In the genomic region with DNA sequence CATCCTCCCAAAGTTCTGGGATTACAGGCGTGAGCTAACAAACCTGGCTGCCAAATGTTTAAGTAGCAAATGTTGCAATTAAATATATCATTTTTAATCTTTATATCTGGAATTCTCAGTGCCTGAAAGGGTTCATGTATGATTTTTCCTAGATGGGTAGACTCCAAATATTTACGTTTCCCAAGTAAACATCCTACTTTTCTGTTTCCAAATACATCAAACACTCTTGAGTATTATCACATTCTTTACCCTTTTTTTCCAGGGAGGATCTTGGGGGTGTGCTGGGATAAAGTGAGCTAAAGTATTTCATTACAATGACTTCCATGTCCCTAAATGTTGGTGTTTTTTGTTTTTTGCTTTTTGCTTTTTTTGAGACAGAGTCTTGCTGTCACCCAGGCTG, we compare ENCODE assay signal across 1 cellular context.
TF ChIP-seq lines count a peak whose summit lies in the region.

No MANE protein-coding gene starts in this region.

TF ChIP-seq in HepG2, 621 proteins besides CTCF, POLR2A, EP300 and RAD21 (continues in another document):
- TF ChIP-seq RARA (CRISPR knock-in tag; IDR thresholded peaks at IDR 0.05) (peak; percentile 86), ZNF10 (CRISPR knock-in tag; IDR thresholded peaks at IDR 0.05; ENCODE audit: borderline replicate concordance, low read depth) (no peak), ZNF616 (CRISPR knock-in tag; IDR thresholded peaks at IDR 0.05; ENCODE audit: low read depth) (no peak), ZNF652 (CRISPR knock-in tag; IDR thresholded peaks at IDR 0.05; ENCODE audit: borderline replicate concordance, low read depth) (peak; percentile 24; the same call in 1 of the 2 replicates), MED13 (CRISPR knock-in tag; IDR thresholded peaks at IDR 0.05) (no peak), ZNF251 (CRISPR knock-in tag; IDR thresholded peaks at IDR 0.05) (no peak), RBM22 (optimal IDR thresholded peaks at IDR 0.05; ENCODE audit: low read length) (no peak), HDAC6 (IDR thresholded peaks at IDR 0.05; ENCODE audit: low read depth, low read length) (no peak), BCL6 (CRISPR knock-in tag; IDR thresholded peaks at IDR 0.05) (peak; percentile 99), FOSL1 (CRISPR knock-in tag; IDR thresholded peaks at IDR 0.05; ENCODE audit: borderline replicate concordance) (no peak), ARID2 (CRISPR knock-in tag; IDR thresholded peaks at IDR 0.05; ENCODE audit: borderline replicate concordance) (no peak), MED1 (CRISPR knock-in tag; IDR thresholded peaks at IDR 0.05) (no peak), ZNF263 (CRISPR knock-in tag; IDR thresholded peaks at IDR 0.05) (no peak), ZBTB7B (CRISPR knock-in tag; IDR thresholded peaks at IDR 0.05) (no peak), HNRNPLL (IDR thresholded peaks at IDR 0.05; ENCODE audit: low read depth, low read length, poor library complexity, severe bottlenecking) (no peak), KDM5B (CRISPR knock-in tag; IDR thresholded peaks at IDR 0.05; ENCODE audit: borderline replicate concordance) (no peak), HMG20A (CRISPR knock-in tag; IDR thresholded peaks at IDR 0.05; ENCODE audit: borderline replicate concordance) (peak; percentile 59; the same call in 1 of the 2 replicates), FOXK1 (CRISPR knock-in tag; IDR thresholded peaks at IDR 0.05; ENCODE audit: borderline replicate concordance, low read depth) (peak; percentile 35; the same call in 1 of the 2 replicates), FOXA1 (IDR thresholded peaks at IDR 0.05) (no peak), FOXA1 (CRISPR knock-in tag; IDR thresholded peaks at IDR 0.05) (peak; percentile 62; the same call in 1 of the 2 replicates), ZNF598 (CRISPR knock-in tag; IDR thresholded peaks at IDR 0.05; ENCODE audit: borderline replicate concordance) (no peak), NCOR1 (IDR thresholded peaks at IDR 0.05; ENCODE audit: borderline replicate concordance, low read length) (peak; percentile 42; the same call in 1 of the 2 replicates), ZNF136 (CRISPR knock-in tag; IDR thresholded peaks at IDR 0.05; ENCODE audit: low read depth) (no peak), NR2F1 (CRISPR knock-in tag; IDR thresholded peaks at IDR 0.05) (no peak), GATAD2A (CRISPR knock-in tag; IDR thresholded peaks at IDR 0.05) (peak; percentile 55; the same call in 1 of the 2 replicates), SKI (IDR thresholded peaks at IDR 0.05; ENCODE audit: partially characterized antibody) (peak; percentile 44), TCF7 (IDR thresholded peaks at IDR 0.05; ENCODE audit: low read depth) (peak; percentile 23; the same call in 1 of the 2 replicates), BRD4 (CRISPR knock-in tag; IDR thresholded peaks at IDR 0.05) (no peak), ZC3H4 (CRISPR knock-in tag; IDR thresholded peaks at IDR 0.05; ENCODE audit: borderline replicate concordance) (no peak), FOXA3 (CRISPR knock-in tag; IDR thresholded peaks at IDR 0.05) (peak; percentile 79), KLF9 (CRISPR knock-in tag; IDR thresholded peaks at IDR 0.05; ENCODE audit: low read depth) (no peak), MEIS2 (CRISPR knock-in tag; IDR thresholded peaks at IDR 0.05) (no peak), TBL1XR1 (IDR thresholded peaks at IDR 0.05; ENCODE audit: borderline replicate concordance, low read length, partially characterized antibody) (peak; percentile 90), SOX5 (CRISPR knock-in tag; IDR thresholded peaks at IDR 0.05; ENCODE audit: borderline replicate concordance) (peak; percentile 27; the same call in 1 of the 2 replicates), MLLT10 (CRISPR knock-in tag; IDR thresholded peaks at IDR 0.05) (no peak), KLF12 (CRISPR knock-in tag; IDR thresholded peaks at IDR 0.05; ENCODE audit: borderline replicate concordance) (no peak), PCBP1 (IDR thresholded peaks at IDR 0.05; ENCODE audit: borderline replicate concordance, low read depth, low read length) (no peak)
- TF ChIP-seq, protein P1, sequence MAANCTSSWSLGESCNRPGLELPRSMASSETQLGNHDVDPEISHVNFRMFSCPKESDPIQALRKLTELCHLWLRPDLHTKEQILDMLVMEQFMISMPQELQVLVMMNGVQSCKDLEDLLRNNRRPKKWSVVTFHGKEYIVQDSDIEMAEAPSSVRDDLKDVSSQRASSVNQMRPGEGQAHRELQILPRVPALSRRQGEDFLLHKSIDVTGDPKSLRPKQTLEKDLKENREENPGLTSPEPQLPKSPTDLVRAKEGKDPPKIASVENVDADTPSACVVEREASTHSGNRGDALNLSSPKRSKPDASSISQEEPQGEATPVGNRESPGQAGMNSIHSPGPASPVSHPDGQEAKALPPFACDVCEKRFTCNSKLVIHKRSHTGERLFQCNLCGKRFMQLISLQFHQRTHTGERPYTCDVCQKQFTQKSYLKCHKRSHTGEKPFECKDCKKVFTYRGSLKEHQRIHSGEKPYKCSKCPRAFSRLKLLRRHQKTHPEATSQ (CRISPR knock-in tag; IDR thresholded peaks at IDR 0.05; ENCODE audit: borderline replicate concordance): no peak
- TF ChIP-seq, protein P2, sequence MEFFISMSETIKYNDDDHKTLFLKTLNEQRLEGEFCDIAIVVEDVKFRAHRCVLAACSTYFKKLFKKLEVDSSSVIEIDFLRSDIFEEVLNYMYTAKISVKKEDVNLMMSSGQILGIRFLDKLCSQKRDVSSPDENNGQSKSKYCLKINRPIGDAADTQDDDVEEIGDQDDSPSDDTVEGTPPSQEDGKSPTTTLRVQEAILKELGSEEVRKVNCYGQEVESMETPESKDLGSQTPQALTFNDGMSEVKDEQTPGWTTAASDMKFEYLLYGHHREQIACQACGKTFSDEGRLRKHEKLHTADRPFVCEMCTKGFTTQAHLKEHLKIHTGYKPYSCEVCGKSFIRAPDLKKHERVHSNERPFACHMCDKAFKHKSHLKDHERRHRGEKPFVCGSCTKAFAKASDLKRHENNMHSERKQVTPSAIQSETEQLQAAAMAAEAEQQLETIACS (CRISPR knock-in tag; IDR thresholded peaks at IDR 0.05): no peak
- TF ChIP-seq, protein P3, sequence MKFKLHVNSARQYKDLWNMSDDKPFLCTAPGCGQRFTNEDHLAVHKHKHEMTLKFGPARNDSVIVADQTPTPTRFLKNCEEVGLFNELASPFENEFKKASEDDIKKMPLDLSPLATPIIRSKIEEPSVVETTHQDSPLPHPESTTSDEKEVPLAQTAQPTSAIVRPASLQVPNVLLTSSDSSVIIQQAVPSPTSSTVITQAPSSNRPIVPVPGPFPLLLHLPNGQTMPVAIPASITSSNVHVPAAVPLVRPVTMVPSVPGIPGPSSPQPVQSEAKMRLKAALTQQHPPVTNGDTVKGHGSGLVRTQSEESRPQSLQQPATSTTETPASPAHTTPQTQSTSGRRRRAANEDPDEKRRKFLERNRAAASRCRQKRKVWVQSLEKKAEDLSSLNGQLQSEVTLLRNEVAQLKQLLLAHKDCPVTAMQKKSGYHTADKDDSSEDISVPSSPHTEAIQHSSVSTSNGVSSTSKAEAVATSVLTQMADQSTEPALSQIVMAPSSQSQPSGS (CRISPR knock-in tag; IDR thresholded peaks at IDR 0.05): no peak
- TF ChIP-seq, protein P4, sequence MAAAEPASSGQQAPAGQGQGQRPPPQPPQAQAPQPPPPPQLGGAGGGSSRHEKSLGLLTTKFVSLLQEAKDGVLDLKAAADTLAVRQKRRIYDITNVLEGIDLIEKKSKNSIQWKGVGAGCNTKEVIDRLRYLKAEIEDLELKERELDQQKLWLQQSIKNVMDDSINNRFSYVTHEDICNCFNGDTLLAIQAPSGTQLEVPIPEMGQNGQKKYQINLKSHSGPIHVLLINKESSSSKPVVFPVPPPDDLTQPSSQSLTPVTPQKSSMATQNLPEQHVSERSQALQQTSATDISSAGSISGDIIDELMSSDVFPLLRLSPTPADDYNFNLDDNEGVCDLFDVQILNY (CRISPR knock-in tag; conservative IDR thresholded peaks at IDR 0.05): no peak
- TF ChIP-seq, protein P5, sequence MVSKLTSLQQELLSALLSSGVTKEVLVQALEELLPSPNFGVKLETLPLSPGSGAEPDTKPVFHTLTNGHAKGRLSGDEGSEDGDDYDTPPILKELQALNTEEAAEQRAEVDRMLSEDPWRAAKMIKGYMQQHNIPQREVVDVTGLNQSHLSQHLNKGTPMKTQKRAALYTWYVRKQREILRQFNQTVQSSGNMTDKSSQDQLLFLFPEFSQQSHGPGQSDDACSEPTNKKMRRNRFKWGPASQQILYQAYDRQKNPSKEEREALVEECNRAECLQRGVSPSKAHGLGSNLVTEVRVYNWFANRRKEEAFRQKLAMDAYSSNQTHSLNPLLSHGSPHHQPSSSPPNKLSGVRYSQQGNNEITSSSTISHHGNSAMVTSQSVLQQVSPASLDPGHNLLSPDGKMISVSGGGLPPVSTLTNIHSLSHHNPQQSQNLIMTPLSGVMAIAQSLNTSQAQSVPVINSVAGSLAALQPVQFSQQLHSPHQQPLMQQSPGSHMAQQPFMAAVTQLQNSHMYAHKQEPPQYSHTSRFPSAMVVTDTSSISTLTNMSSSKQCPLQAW (CRISPR knock-in tag; IDR thresholded peaks at IDR 0.05): no peak
- TF ChIP-seq, protein P6, sequence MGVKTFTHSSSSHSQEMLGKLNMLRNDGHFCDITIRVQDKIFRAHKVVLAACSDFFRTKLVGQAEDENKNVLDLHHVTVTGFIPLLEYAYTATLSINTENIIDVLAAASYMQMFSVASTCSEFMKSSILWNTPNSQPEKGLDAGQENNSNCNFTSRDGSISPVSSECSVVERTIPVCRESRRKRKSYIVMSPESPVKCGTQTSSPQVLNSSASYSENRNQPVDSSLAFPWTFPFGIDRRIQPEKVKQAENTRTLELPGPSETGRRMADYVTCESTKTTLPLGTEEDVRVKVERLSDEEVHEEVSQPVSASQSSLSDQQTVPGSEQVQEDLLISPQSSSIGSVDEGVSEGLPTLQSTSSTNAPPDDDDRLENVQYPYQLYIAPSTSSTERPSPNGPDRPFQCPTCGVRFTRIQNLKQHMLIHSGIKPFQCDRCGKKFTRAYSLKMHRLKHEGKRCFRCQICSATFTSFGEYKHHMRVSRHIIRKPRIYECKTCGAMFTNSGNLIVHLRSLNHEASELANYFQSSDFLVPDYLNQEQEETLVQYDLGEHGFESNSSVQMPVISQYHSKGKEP (CRISPR knock-in tag; IDR thresholded peaks at IDR 0.05): no peak
- TF ChIP-seq, protein P7, sequence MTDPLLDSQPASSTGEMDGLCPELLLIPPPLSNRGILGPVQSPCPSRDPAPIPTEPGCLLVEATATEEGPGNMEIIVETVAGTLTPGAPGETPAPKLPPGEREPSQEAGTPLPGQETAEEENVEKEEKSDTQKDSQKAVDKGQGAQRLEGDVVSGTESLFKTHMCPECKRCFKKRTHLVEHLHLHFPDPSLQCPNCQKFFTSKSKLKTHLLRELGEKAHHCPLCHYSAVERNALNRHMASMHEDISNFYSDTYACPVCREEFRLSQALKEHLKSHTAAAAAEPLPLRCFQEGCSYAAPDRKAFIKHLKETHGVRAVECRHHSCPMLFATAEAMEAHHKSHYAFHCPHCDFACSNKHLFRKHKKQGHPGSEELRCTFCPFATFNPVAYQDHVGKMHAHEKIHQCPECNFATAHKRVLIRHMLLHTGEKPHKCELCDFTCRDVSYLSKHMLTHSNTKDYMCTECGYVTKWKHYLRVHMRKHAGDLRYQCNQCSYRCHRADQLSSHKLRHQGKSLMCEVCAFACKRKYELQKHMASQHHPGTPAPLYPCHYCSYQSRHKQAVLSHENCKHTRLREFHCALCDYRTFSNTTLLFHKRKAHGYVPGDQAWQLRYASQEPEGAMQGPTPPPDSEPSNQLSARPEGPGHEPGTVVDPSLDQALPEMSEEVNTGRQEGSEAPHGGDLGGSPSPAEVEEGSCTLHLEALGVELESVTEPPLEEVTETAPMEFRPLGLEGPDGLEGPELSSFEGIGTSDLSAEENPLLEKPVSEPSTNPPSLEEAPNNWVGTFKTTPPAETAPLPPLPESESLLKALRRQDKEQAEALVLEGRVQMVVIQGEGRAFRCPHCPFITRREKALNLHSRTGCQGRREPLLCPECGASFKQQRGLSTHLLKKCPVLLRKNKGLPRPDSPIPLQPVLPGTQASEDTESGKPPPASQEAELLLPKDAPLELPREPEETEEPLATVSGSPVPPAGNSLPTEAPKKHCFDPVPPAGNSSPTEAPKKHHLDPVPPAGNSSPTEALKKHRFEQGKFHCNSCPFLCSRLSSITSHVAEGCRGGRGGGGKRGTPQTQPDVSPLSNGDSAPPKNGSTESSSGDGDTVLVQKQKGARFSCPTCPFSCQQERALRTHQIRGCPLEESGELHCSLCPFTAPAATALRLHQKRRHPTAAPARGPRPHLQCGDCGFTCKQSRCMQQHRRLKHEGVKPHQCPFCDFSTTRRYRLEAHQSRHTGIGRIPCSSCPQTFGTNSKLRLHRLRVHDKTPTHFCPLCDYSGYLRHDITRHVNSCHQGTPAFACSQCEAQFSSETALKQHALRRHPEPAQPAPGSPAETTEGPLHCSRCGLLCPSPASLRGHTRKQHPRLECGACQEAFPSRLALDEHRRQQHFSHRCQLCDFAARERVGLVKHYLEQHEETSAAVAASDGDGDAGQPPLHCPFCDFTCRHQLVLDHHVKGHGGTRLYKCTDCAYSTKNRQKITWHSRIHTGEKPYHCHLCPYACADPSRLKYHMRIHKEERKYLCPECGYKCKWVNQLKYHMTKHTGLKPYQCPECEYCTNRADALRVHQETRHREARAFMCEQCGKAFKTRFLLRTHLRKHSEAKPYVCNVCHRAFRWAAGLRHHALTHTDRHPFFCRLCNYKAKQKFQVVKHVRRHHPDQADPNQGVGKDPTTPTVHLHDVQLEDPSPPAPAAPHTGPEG (CRISPR knock-in tag; IDR thresholded peaks at IDR 0.05): no peak
- TF ChIP-seq, protein P8, sequence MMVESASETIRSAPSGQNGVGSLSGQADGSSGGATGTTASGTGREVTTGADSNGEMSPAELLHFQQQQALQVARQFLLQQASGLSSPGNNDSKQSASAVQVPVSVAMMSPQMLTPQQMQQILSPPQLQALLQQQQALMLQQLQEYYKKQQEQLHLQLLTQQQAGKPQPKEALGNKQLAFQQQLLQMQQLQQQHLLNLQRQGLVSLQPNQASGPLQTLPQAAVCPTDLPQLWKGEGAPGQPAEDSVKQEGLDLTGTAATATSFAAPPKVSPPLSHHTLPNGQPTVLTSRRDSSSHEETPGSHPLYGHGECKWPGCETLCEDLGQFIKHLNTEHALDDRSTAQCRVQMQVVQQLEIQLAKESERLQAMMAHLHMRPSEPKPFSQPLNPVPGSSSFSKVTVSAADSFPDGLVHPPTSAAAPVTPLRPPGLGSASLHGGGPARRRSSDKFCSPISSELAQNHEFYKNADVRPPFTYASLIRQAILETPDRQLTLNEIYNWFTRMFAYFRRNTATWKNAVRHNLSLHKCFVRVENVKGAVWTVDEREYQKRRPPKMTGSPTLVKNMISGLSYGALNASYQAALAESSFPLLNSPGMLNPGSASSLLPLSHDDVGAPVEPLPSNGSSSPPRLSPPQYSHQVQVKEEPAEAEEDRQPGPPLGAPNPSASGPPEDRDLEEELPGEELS (CRISPR knock-in tag; IDR thresholded peaks at IDR 0.05): no peak
- TF ChIP-seq, protein P9, sequence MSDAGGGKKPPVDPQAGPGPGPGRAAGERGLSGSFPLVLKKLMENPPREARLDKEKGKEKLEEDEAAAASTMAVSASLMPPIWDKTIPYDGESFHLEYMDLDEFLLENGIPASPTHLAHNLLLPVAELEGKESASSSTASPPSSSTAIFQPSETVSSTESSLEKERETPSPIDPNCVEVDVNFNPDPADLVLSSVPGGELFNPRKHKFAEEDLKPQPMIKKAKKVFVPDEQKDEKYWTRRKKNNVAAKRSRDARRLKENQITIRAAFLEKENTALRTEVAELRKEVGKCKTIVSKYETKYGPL (CRISPR knock-in tag; IDR thresholded peaks at IDR 0.05): no peak
- TF ChIP-seq, protein P10, sequence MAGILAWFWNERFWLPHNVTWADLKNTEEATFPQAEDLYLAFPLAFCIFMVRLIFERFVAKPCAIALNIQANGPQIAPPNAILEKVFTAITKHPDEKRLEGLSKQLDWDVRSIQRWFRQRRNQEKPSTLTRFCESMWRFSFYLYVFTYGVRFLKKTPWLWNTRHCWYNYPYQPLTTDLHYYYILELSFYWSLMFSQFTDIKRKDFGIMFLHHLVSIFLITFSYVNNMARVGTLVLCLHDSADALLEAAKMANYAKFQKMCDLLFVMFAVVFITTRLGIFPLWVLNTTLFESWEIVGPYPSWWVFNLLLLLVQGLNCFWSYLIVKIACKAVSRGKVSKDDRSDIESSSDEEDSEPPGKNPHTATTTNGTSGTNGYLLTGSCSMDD (CRISPR knock-in tag; IDR thresholded peaks at IDR 0.05): no peak
